ENCODE assay signal across 8 cellular contexts in the genomic region with DNA sequence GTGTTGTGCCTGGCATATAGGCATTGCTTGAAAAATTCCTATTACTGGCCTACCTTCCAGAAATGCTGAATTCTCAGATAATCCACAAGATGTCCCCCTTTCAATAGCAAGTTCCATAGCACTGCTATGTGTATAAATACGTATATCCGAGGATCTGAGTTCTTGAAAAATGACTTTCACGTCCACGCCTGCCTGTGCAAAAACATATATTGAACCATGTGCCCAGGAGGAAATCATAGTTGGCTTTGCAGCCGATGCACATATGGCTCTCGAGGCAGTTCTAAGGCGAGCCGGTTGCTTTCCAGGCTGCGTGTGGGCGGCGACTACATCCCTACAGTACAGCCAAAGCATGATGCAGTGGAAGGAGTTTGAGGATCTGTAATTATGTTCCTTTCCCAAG. TPM values are rescaled to one million over a fixed set of nuclear protein-coding genes. Genes with fewer than 3 reads are reported as not detected.
DNase-seq lines count a peak whose midpoint lies in the region; ATAC-seq and TF ChIP-seq lines count a peak whose summit lies in the region.

No MANE protein-coding gene starts in this region.

- no peak overlapping the region for H3K4me3 ChIP-seq in LNCaP clone FGC (ENCODE audit: low read depth, low read length)

- no peak overlapping the region for H3K27ac ChIP-seq in C4-2B

- peaks cover 14% of the 10 kb centered on the region for H3K4me1 Mint-ChIP-seq in brain

- ATAC-seq in GM19328 (IDR thresholded peaks at IDR 0.05; ENCODE audit: unreplicated experiment) (no peak), Right ventricle myocardium superior (ENCODE audit: poor library complexity) (no peak)

- intact Hi-C loops in Right ventricle myocardium superior (cut with DNase I): no loop called here

- H3K9me3 Mint-ChIP-seq in brain: peaks cover 0 to 4% (median 0%) of the 10 kb centered on the region in 5 experiments

- H3K27me3 Mint-ChIP-seq in brain: peaks cover 3% of the 10 kb centered on the region

- peak overlapping the region in 3 of 5 experiments; percentile 10 to 37 (median 35) for H3K4me3 Mint-ChIP-seq in brain

- H3K27ac Mint-ChIP-seq in brain: peak overlapping the region in 3 of 5 experiments; percentile 6 to 31 (median 18)

- DNase-seq in LNCaP clone FGC (ENCODE audit: low read depth): no peak
- peak; percentile 47 to 57 for DNase-seq in lung microvascular endothelial cell (ENCODE audit: low read depth in 2 of 2)
- no peak for DNase-seq in HPDE6-E6E7 (ENCODE audit: extremely low spot score)
- no peak for DNase-seq in activated CD4-positive, CD25-positive, alpha-beta regulatory T cell treated with anti-CD3 and anti-CD28 coated beads, Interleukin-2, amount 50 U/mL, for 72 hours
- DNase-seq in Right ventricle myocardium superior: no peak

- peak; percentile 45 for TF ChIP-seq CTCF in C4-2B (conservative IDR thresholded peaks at IDR 0.05)
- peak; percentile 50 for TF ChIP-seq CTCF in LNCaP clone FGC (IDR thresholded peaks at IDR 0.05; ENCODE audit: control insufficient read depth, extremely low read depth, insufficient read depth)
- TF ChIP-seq CTCF in brain (conservative IDR thresholded peaks at IDR 0.05): peak in 1 of 2 experiments; percentile 46

- no peaks in the 10 kb centered on the region for H3K36me3 Mint-ChIP-seq in brain

RNA-seq across cellular contexts. Expression of gene ESX1, which starts 55.4 kb away (rescaled TPM):
- not detected for polyA plus RNA-seq in brain (ENCODE audit: insufficient read depth, low read depth, low replicate concordance)
- total RNA-seq in lung microvascular endothelial cell (2.6 TPM in 1 of 2 replicates, not detected in the other), Right ventricle myocardium superior (not detected)

Comparison
In these comparisons a context has a peak if more than half of its experiments do, and no peak if none do; other contexts are left out.
1. DNase-seq: peak in lung microvascular endothelial cell (2 of 2); none in LNCaP clone FGC (single experiment), HPDE6-E6E7 (single experiment), activated CD4-positive, CD25-positive, alpha-beta regulatory T cell treated with anti-CD3 and anti-CD28 coated beads, Interleukin-2, amount 50 U/mL, for 72 hours (single experiment) and Right ventricle myocardium superior (single experiment).